18 cellular contexts compared by ENCODE assay signal in genomic region chr1:55707196-55707595, GRCh38.
DNase-seq lines count a peak whose midpoint lies in the region; FAIRE-seq and TF ChIP-seq lines count a peak whose summit lies in the region.
"Had no signal": no experiment of that assay in that cellular context is flagged by ENCODE, and none has a peak within 500 bp of the region (broad histone marks: within the 10 kb centered on the region; RNA-seq: fewer than 3 reads in every experiment).

No MANE protein-coding gene starts in this region.

- no peaks in the 10 kb centered on the region for H3K4me1 ChIP-seq in osteoblast (ENCODE audit: insufficient read depth, low read length)
- H3K4me1 ChIP-seq in smooth muscle cell (ENCODE audit: low read depth), result peaks cover 12% of the 10 kb centered on the region

- H3K9me3 ChIP-seq in WERI-Rb-1 (ENCODE audit: severe bottlenecking) (no peaks in the 10 kb centered on the region), osteoblast (ENCODE audit: low read depth, low read length) (no peaks in the 10 kb centered on the region), smooth muscle cell (replicated peaks; ENCODE audit: low read depth) (no peaks in the 10 kb centered on the region)
- H3K9me3 ChIP-seq: BLaER1 had no signal

- H3F3A ChIP-seq in smooth muscle cell (ENCODE audit: low read depth), result peaks cover 6% of the 10 kb centered on the region

- no peaks in the 10 kb centered on the region for H4K20me1 ChIP-seq in osteoblast (ENCODE audit: insufficient read depth, low read length)
- H4K20me1 ChIP-seq in smooth muscle cell (ENCODE audit: low read depth), result no peaks in the 10 kb centered on the region
- H4K20me1 ChIP-seq: BLaER1 had no signal

- H3K9ac ChIP-seq in smooth muscle cell (ENCODE audit: low read depth), result no peak overlapping the region
- H3K9ac ChIP-seq: BLaER1 had no signal

- FAIRE-seq in D721Med (lab: Jason Lieb, UNC), result peak; percentile 77
- FAIRE-seq: G401.6, GM12891 had no signal

- H2AFZ ChIP-seq in osteoblast (ENCODE audit: low read length), result no peak overlapping the region
- no peak overlapping the region for H2AFZ ChIP-seq in smooth muscle cell (ENCODE audit: low read depth)
- H2AFZ ChIP-seq: GM23338 had no signal

- TF ChIP-seq CTCF in D721Med (IDR thresholded peaks at IDR 0.05; ENCODE audit: insufficient read depth, missing control alignments) (no peak), WERI-Rb-1 (IDR thresholded peaks at IDR 0.05; ENCODE audit: low read depth, low read length) (no peak), osteoblast (IDR thresholded peaks at IDR 0.05; ENCODE audit: extremely low read depth, low read depth, low read length) (no peak), smooth muscle cell (IDR thresholded peaks at IDR 0.05; ENCODE audit: borderline replicate concordance, insufficient read depth, poor library complexity, severe bottlenecking) (no peak)

- no peaks in the 10 kb centered on the region for H3K27me3 ChIP-seq in WERI-Rb-1 (ENCODE audit: insufficient read depth, low read depth, severe bottlenecking)
- H3K27me3 ChIP-seq in osteoblast (ENCODE audit: insufficient read depth, low read length), result no peaks in the 10 kb centered on the region
- H3K27me3 ChIP-seq in smooth muscle cell (ENCODE audit: low read depth), result no peaks in the 10 kb centered on the region
- H3K27me3 ChIP-seq: BLaER1 had no signal

- intact Hi-C loops in posterior vena cava (cut with DNase I), result no loop called here

- H3K36me3 ChIP-seq in WERI-Rb-1, result no peaks in the 10 kb centered on the region
- no peaks in the 10 kb centered on the region for H3K36me3 ChIP-seq in osteoblast (ENCODE audit: insufficient read depth, low read length)
- no peaks in the 10 kb centered on the region for H3K36me3 ChIP-seq in smooth muscle cell (ENCODE audit: low read depth)
- H3K36me3 ChIP-seq: BLaER1 had no signal

- H3K4me3 ChIP-seq in WERI-Rb-1 (ENCODE audit: low read depth, low read length) (no peak overlapping the region), osteoblast (ENCODE audit: insufficient read depth, low read length) (no peak overlapping the region), smooth muscle cell (no peak overlapping the region)
- H3K4me3 ChIP-seq: BLaER1, GM23338 had no signal

- H3K4me2 ChIP-seq in osteoblast (ENCODE audit: insufficient read depth, low read length) (no peak overlapping the region), smooth muscle cell (no peak overlapping the region)
- H3K4me2 ChIP-seq: BLaER1, GM23338 had no signal

- no peaks in the 10 kb centered on the region for H3K79me2 ChIP-seq in osteoblast (ENCODE audit: insufficient read depth, low read length)
- H3K79me2 ChIP-seq in smooth muscle cell (ENCODE audit: low read depth), result no peaks in the 10 kb centered on the region

- DNase-seq in D721Med (ENCODE audit: insufficient read length, low spot score), result peak; percentile 25
- peak; percentile 92 for DNase-seq in NCI-H446 treated with DMSO at 0.1 percent for 48 hours (lab: John Stamatoyannopoulos, UW)
- peak; percentile 49 for DNase-seq in WERI-Rb-1
- DNase-seq in osteoblast (ENCODE audit: insufficient read length, low spot score, missing footprints), result peak; percentile 62
- DNase-seq in smooth muscle cell (lab: John Stamatoyannopoulos, UW; ENCODE audit: unreplicated experiment), result no peak
- no peak for DNase-seq in posterior vena cava (ENCODE audit: low spot score)
- no peak for DNase-seq in activated CD4-positive, alpha-beta T cell treated with anti-CD3 and anti-CD28 coated beads, Interleukin-2, amount 50 U/mL, for 48 hours
- DNase-seq: 8988T; AML-193; CD4-positive, CD25-positive, alpha-beta regulatory T cell; DMS153; DMS79 treated with DMSO at 0.1 percent for 48 hours; EL; H7 had no signal

- H3K27ac ChIP-seq in WERI-Rb-1, result no peak overlapping the region; the same call in 1 of the 2 replicates
- no peak overlapping the region for H3K27ac ChIP-seq in osteoblast (ENCODE audit: low read depth, low read length)
- H3K27ac ChIP-seq in smooth muscle cell (ENCODE audit: low read depth), result no peak overlapping the region
- H3K27ac ChIP-seq: BLaER1 had no signal

Comparison
In these comparisons a context has a peak if more than half of its experiments do, and no peak if none do; other contexts are left out.
1. DNase-seq: peak in D721Med (single experiment), NCI-H446 treated with DMSO at 0.1 percent for 48 hours (single experiment), WERI-Rb-1 (single experiment) and osteoblast (single experiment); none in smooth muscle cell (single experiment), posterior vena cava (single experiment) and activated CD4-positive, alpha-beta T cell treated with anti-CD3 and anti-CD28 coated beads, Interleukin-2, amount 50 U/mL, for 48 hours (0 of 2).